ENCODE assay signal across 8 cellular contexts in the genomic region with DNA sequence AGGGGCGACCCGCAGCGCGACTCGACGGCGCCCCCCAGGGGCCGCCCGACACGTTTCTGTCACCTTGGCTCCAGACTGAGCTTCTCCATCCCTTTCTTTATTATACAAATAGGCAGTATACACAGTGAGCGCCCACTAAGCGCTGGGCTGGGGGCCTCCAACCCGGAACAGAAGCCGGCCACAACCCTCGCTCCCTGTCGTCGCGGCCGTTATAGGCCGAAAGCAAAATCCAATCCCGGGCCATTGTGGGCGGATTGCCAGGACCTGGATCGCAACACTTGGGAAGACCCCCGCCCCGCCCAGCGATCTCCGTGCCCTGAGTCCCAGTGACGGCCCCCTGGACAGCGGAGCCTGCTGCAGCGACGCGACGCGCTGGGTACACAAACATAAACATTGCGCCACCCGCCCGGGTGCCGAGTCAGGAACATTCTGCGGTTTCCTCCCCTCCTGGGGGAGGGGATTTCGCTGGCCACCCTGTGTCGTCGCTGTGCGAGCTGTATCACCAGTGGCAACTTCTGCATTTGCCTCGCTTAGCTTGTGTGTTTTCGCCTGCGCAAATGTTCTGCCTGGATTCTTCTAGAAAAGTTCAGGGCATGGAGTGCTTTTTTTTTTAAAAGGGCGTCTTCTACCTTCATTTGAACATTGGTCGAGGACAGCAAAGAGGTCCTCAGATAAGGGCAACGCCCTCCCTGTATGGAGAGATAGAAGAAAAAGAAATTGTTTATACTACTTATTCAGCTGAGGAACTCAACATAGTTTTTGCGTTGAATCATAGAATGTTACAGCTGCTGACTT. TPM values are rescaled to one million over a fixed set of nuclear protein-coding genes. Genes with fewer than 3 reads are reported as not detected.
DNase-seq lines count a peak whose midpoint lies in the region; ATAC-seq and TF ChIP-seq lines count a peak whose summit lies in the region.

No MANE protein-coding gene starts in this region.

- H3K4me3 ChIP-seq in WI38 (ENCODE audit: low read depth, low read length): peak overlapping the region; percentile 48
- peak overlapping the region; percentile 27 to 51 (median 47) for H3K4me3 ChIP-seq in mammary epithelial cell (replicated peaks in 1 of 3; ENCODE audit: insufficient read depth in 1 of 3, low read depth in 2 of 3, low read length in 3 of 3)

- H3K4me2 ChIP-seq in mammary epithelial cell (ENCODE audit: insufficient read depth, low read depth, low read length): peak overlapping the region; percentile 89

- peak; percentile 88 for DNase-seq in GM04504 (ENCODE audit: low read depth)
- DNase-seq in NCI-H1930 (lab: John Stamatoyannopoulos, UW): peak; percentile 21 to 56
- DNase-seq in mammary epithelial cell: peak; percentile 83
- peak; percentile 97 for DNase-seq in iris pigment epithelial cell (ENCODE audit: low read depth)
- peak; percentile 41 to 55 for DNase-seq in stimulated activated CD4-positive, alpha-beta T cell treated with anti-CD3 and anti-CD28 coated beads, Interleukin-12 subunit alpha, Interleukin-12 subunit beta, amount 100 ng/mL, for 24 hours (ENCODE audit: low read depth in 2 of 2)
- DNase-seq in GM19240 (ENCODE audit: insufficient read length, low spot score): no peak

- dilution Hi-C loops in mammary epithelial cell (cut with HindIII; ENCODE audit: low sequenced_read_pairs): no loop called here

- peaks cover 52% of the 10 kb centered on the region for H3K4me1 ChIP-seq in mammary epithelial cell (ENCODE audit: insufficient read depth, low read length)

- peak overlapping the region; percentile 93 for H3K9ac ChIP-seq in mammary epithelial cell (ENCODE audit: insufficient read depth, low read length)

- peaks cover 32% of the 10 kb centered on the region for H3K79me2 ChIP-seq in mammary epithelial cell (ENCODE audit: insufficient read depth, low read length)

- no peaks in the 10 kb centered on the region for H3K36me3 ChIP-seq in mammary epithelial cell (ENCODE audit: insufficient read depth, low read length)

- no TSS peak for BruUV-seq in mammary epithelial cell (replicated peaks; lab: Mats Ljungman, UMichigan)

- WGBS in mammary epithelial cell (ENCODE audit: low coverage, missing lambda C conversion rate): 7% methylated on average over 33 of the region's 50 CpGs

- peak overlapping the region; percentile 93 for H3K27ac ChIP-seq in mammary epithelial cell (ENCODE audit: insufficient read depth, low read depth, low read length)

- H4K20me1 ChIP-seq in mammary epithelial cell (ENCODE audit: insufficient read depth, low read length): no peaks in the 10 kb centered on the region

- H3K9me3 ChIP-seq in mammary epithelial cell (replicated peaks; ENCODE audit: insufficient read depth, low read length): no peaks in the 10 kb centered on the region

- peak overlapping the region; percentile 29 for H2AFZ ChIP-seq in mammary epithelial cell (ENCODE audit: low read depth, low read length)

- H3K27me3 ChIP-seq in mammary epithelial cell (ENCODE audit: insufficient read depth, low read length): no peaks in the 10 kb centered on the region

- intact Hi-C loops in mammary epithelial cell (cut with micrococcal nuclease): loop anchor here (1.0 kb wide), 2 partner anchors 29 to 133 kb away; no protein-coding TSS in a partner anchor

- peak; percentile 80 for TF ChIP-seq CTCF in WI38 (IDR thresholded peaks at IDR 0.05; ENCODE audit: low read depth, low read length)
- TF ChIP-seq CTCF in mammary epithelial cell (conservative IDR thresholded peaks at IDR 0.05 in 1 of 2, IDR thresholded peaks at IDR 0.05 in 1 of 2; ENCODE audit: extremely low read depth in 1 of 2, insufficient read depth in 1 of 2, low read depth in 1 of 2, low read length in 2 of 2): peak; percentile 46 to 86

- in situ Hi-C loops in mammary epithelial cell (cut with MboI; ENCODE audit: low sequenced_read_pairs in 2 of 2): loop anchor here in 1 of 2 donors (5.0 to 10.0 kb wide), 2 partner anchors 40 to 92 kb away; no protein-coding TSS in a partner anchor

- peak; percentile 25 for ATAC-seq in HG02610 (IDR thresholded peaks at IDR 0.05; ENCODE audit: unreplicated experiment)

- CTCF ChIA-PET in mammary epithelial cell (lab: Charles Lee; ENCODE audit: low non-redundant PET): interaction anchor here (0.5 to 1.0 kb wide), 4 partner anchors 35 to 181 kb away, joined by 4 to 6 read pairs (median 4); no protein-coding TSS in a partner anchor

RNA-seq across cellular contexts. Expression of gene DUSP1, which starts 1.3 kb away (rescaled TPM):
- total RNA-seq in mammary epithelial cell: 10 to 100 TPM; 20.7 to 28.8 TPM
- 19.1 TPM for polyA plus RNA-seq in mammary epithelial cell
- 22.7 TPM for polyA minus RNA-seq in mammary epithelial cell
